ENCODE assay signal across 8 cellular contexts in the genomic region with DNA sequence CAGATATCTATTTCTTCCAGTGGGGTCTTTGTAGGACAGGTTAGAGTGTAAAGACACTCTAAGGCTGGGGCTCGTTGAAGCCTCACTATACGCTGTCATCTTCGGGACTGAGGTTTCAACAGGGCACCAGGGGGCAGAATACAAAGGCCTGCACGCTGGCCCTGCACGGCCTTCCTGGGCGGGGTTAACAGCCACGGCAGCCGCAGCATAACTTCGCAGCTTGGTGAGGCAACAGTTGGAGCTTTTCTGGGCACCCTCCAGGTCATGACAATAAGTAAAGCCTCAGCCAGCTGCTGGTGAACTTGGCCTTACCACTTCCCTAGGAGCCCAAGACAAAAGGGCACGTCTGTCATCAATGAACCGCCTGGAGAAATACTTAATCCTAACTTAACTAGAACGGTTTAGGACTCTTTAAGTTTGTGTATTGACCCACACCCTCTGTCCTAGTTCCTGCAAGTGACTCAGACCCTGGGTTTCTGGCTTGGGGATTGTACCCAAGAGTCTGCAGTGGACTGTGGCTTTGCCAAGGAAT. TPM values are rescaled to one million over a fixed set of nuclear protein-coding genes. Genes with fewer than 3 reads are reported as not detected.
DNase-seq lines count a peak whose midpoint lies in the region; ATAC-seq and TF ChIP-seq lines count a peak whose summit lies in the region.

No MANE protein-coding gene starts in this region.

- no peaks in the 10 kb centered on the region for H3K27me3 ChIP-seq in MG63
- H3K27me3 ChIP-seq in right lobe of liver, result no peaks in the 10 kb centered on the region

- peak; percentile 97 for DNase-seq in MG63
- DNase-seq in activated B cell treated with CpG ODN at 0.5 μM for 24 hours, result peak; percentile 54
- peak; percentile 71 to 83 for DNase-seq in central memory CD8-positive, alpha-beta T cell (ENCODE audit: low spot score in 2 of 2)
- peak; percentile 84 to 92 (median 89) for DNase-seq in right lobe of liver
- DNase-seq in stimulated activated CD4-positive, alpha-beta T cell treated with anti-CD3 and anti-CD28 coated beads, TNF-alpha, amount 100 ng/mL, for 4 hours (ENCODE audit: low read depth in 3 of 3), result peak in 2 of 3 experiments; percentile 69 to 78
- DNase-seq in kidney glomerular epithelial cell (lab: John Stamatoyannopoulos, UW), result no peak

- H3K9me3 Mint-ChIP-seq in activated B cell treated with CpG ODN at 0.5 μM for 24 hours, result no peaks in the 10 kb centered on the region
- no peaks in the 10 kb centered on the region for H3K9me3 Mint-ChIP-seq in central memory CD8-positive, alpha-beta T cell

- H3K4me1 ChIP-seq in right lobe of liver, result no peaks in the 10 kb centered on the region

- POLR2A ChIA-PET in activated B cell treated with CpG ODN at 0.5 μM for 24 hours (lab: Charles Lee), result interaction anchor here (0.6 to 7.9 kb wide), 21 partner anchors 9 to 1132 kb away, joined by 3 to 290 read pairs (median 6); partner anchors contain the start of gene SETD4

- H3K4me3 ChIP-seq in MG63 (no peak overlapping the region), right lobe of liver (no peak overlapping the region)

- TF ChIP-seq CTCF in GM12872 (IDR thresholded peaks at IDR 0.05; ENCODE audit: insufficient read depth, low read depth, low read length) (peak; percentile 67), activated B cell treated with CpG ODN at 0.5 μM for 24 hours (IDR thresholded peaks at IDR 0.05) (no peak), right lobe of liver (IDR thresholded peaks at IDR 0.05) (peak; percentile 54 to 74 (median 56))

- H3K27ac Mint-ChIP-seq in activated B cell treated with CpG ODN at 0.5 μM for 24 hours, result peak overlapping the region; percentile 97
- peak overlapping the region; percentile 98 for H3K27ac Mint-ChIP-seq in central memory CD8-positive, alpha-beta T cell (ENCODE audit: low read depth)

- H3K27ac ChIP-seq in right lobe of liver, result no peak overlapping the region

- CTCF ChIA-PET in activated B cell treated with CpG ODN at 0.5 μM for 24 hours (lab: Charles Lee), result interaction anchor here (0.7 to 4.7 kb wide), 27 partner anchors 8 to 1009 kb away, joined by 3 to 46 read pairs (median 4); partner anchors contain the start of gene SETD4

- intact Hi-C loops in activated B cell treated with CpG ODN at 0.5 μM for 24 hours (cut with micrococcal nuclease), result loop anchor here (1.0 to 10.0 kb wide), 9 partner anchors 52 to 977 kb away; no protein-coding TSS in a partner anchor
- intact Hi-C loops in right lobe of liver (cut with DNase I), result no loop called here

- 26% methylated on average over 11 of the region's 12 CpGs for WGBS in right lobe of liver (ENCODE audit: insufficient coverage, low coverage, low lambda C conversion rate, missing lambda C conversion rate)

- peaks cover 60% of the 10 kb centered on the region for H3K4me1 Mint-ChIP-seq in activated B cell treated with CpG ODN at 0.5 μM for 24 hours
- H3K4me1 Mint-ChIP-seq in central memory CD8-positive, alpha-beta T cell, result peaks cover 50% of the 10 kb centered on the region

- no peaks in the 10 kb centered on the region for H3K27me3 Mint-ChIP-seq in activated B cell treated with CpG ODN at 0.5 μM for 24 hours
- H3K27me3 Mint-ChIP-seq in central memory CD8-positive, alpha-beta T cell, result no peaks in the 10 kb centered on the region

- H3K9me3 ChIP-seq in MG63 (no peaks in the 10 kb centered on the region), right lobe of liver (no peaks in the 10 kb centered on the region)

- ATAC-seq in activated B cell treated with CpG ODN at 0.5 μM for 24 hours (ENCODE audit: low read depth) (peak; percentile 45), right lobe of liver (peak; percentile 92 to 96 (median 92)), GM21737 (IDR thresholded peaks at IDR 0.05; ENCODE audit: unreplicated experiment) (no peak)
- peak; percentile 42 for ATAC-seq in central memory CD8-positive, alpha-beta T cell (replicated peaks; ENCODE audit: extremely low read depth, poor library complexity, severe bottlenecking)

- no peaks in the 10 kb centered on the region for H3K36me3 ChIP-seq in MG63
- H3K36me3 ChIP-seq in right lobe of liver, result no peaks in the 10 kb centered on the region

- no peak for TF ChIP-seq POLR2A in right lobe of liver (IDR thresholded peaks at IDR 0.05)

- H3K36me3 Mint-ChIP-seq in activated B cell treated with CpG ODN at 0.5 μM for 24 hours (ENCODE audit: low read depth), result peaks cover 15% of the 10 kb centered on the region
- H3K36me3 Mint-ChIP-seq in central memory CD8-positive, alpha-beta T cell (ENCODE audit: insufficient read depth), result peaks cover 31% of the 10 kb centered on the region

- H3K4me3 Mint-ChIP-seq in activated B cell treated with CpG ODN at 0.5 μM for 24 hours, result peak overlapping the region; percentile 68
- peak overlapping the region; percentile 89 for H3K4me3 Mint-ChIP-seq in central memory CD8-positive, alpha-beta T cell

RNA-seq across cellular contexts. Expression of gene RUNX1, which starts 2.3 kb away (rescaled TPM):
- total RNA-seq in MG63 (2014; rRNA removed; shearing (Covaris generic); ENCODE audit: low replicate concordance), result 2.2 and 5.3 TPM in 2 replicates
- total RNA-seq in activated B cell treated with CpG ODN at 0.5 μM for 24 hours (83.4 and 92.1 TPM in 2 replicates), right lobe of liver (10 to 100 TPM in 1 of 6 experiments, 1 to 10 TPM in 5; 2.9 to 18.3 (median 4.3) TPM)
